Comparison of ENCODE assay signal across 8 cellular contexts in genomic region chr17:28335201-28335958, GRCh38. TPM values are rescaled to one million over a fixed set of nuclear protein-coding genes. Genes with fewer than 3 reads are reported as not detected.
DNase-seq lines count a peak whose midpoint lies in the region; ATAC-seq and TF ChIP-seq lines count a peak whose summit lies in the region.

Gene IFT20, minus strand, starts transcription at chr17:28335472. Its CDS starts 3,487 bp downstream, at chr17:28331985.
Gene TNFAIP1, plus strand, starts transcription at chr17:28335761. Its CDS starts 3,761 bp downstream, at chr17:28339522.

- intact Hi-C loops in mammary epithelial cell (cut with micrococcal nuclease): loop anchor here (1.0 to 10.0 kb wide), 7 partner anchors 22 to 441 kb away; partner anchors contain the start of genes LYRM9, NLK, POLDIP2 and SLC46A1

- H3K9ac ChIP-seq in mammary epithelial cell (ENCODE audit: insufficient read depth, low read length) (peak within 1 kb of the TSS; percentile 100), skeletal muscle tissue (ENCODE audit: low read depth in 1 of 3, low read length in 3 of 3) (peak within 1 kb of the TSS; percentile 90 to 94 (median 90))

- no peak for TF ChIP-seq CTCF in WERI-Rb-1 (IDR thresholded peaks at IDR 0.05; ENCODE audit: low read depth, low read length)
- no peak for TF ChIP-seq CTCF in mammary epithelial cell (conservative IDR thresholded peaks at IDR 0.05 in 1 of 2, IDR thresholded peaks at IDR 0.05 in 1 of 2; ENCODE audit: extremely low read depth in 1 of 2, insufficient read depth in 1 of 2, low read depth in 1 of 2, low read length in 2 of 2)

- H3K4me1 ChIP-seq in mammary epithelial cell (ENCODE audit: insufficient read depth, low read length) (peaks cover 42% of the 10 kb centered on the region), skeletal muscle tissue (ENCODE audit: control insufficient read depth in 3 of 3, insufficient read depth in 3 of 3, low read length in 3 of 3) (peaks cover 39 to 46% (median 40%) of the 10 kb centered on the region in 3 donors)

- H3K36me3 ChIP-seq in WERI-Rb-1: peaks cover 17% of the 10 kb centered on the region
- H3K36me3 ChIP-seq in mammary epithelial cell (ENCODE audit: insufficient read depth, low read length): no peaks in the 10 kb centered on the region
- peaks cover 26 to 28% (median 26%) of the 10 kb centered on the region in 3 donors for H3K36me3 ChIP-seq in skeletal muscle tissue (ENCODE audit: control insufficient read depth in 3 of 3, insufficient read depth in 3 of 3, low read length in 3 of 3)

- H3K27ac ChIP-seq in WERI-Rb-1 (peak within 1 kb of the TSS; percentile 62), mammary epithelial cell (ENCODE audit: insufficient read depth, low read depth, low read length) (peak within 1 kb of the TSS; percentile 98), skeletal muscle tissue (ENCODE audit: low read depth, low read length) (peak within 1 kb of the TSS; percentile 95)

- 2% methylated on average over 31 of the region's 62 CpGs for WGBS in mammary epithelial cell (ENCODE audit: low coverage, missing lambda C conversion rate)

- DNase-seq in ACHN (peak; percentile 100), NCI-H2227 (lab: John Stamatoyannopoulos, UW; ENCODE audit: unreplicated experiment) (peak; percentile 98), WERI-Rb-1 (peak; percentile 99), mammary epithelial cell (peak; percentile 100)

- H3K9me3 ChIP-seq in WERI-Rb-1 (ENCODE audit: severe bottlenecking) (no peaks in the 10 kb centered on the region), mammary epithelial cell (replicated peaks; ENCODE audit: insufficient read depth, low read length) (no peaks in the 10 kb centered on the region), iPS-18c (ENCODE audit: control insufficient read depth, insufficient read depth, low read length) (no peaks in the 10 kb centered on the region), skeletal muscle tissue (ENCODE audit: control insufficient read depth in 3 of 3, low read length in 3 of 3) (no peaks in the 10 kb centered on the region)

- CTCF ChIA-PET in mammary epithelial cell (lab: Charles Lee; ENCODE audit: low non-redundant PET): interaction anchor here (0.5 to 1.1 kb wide), 6 partner anchors 12 to 1409 kb away, joined by 3 to 6 read pairs (median 4); no protein-coding TSS in a partner anchor

- peak within 1 kb of the TSS; percentile 87 for H2AFZ ChIP-seq in mammary epithelial cell (ENCODE audit: low read depth, low read length)

- dilution Hi-C loops in mammary epithelial cell (cut with HindIII; ENCODE audit: low sequenced_read_pairs): no loop called here

- BruUV-seq in mammary epithelial cell (replicated peaks; lab: Mats Ljungman, UMichigan): no TSS peak

- in situ Hi-C loops in ACHN (cut with HindIII; ENCODE audit: low pct_ligation_motif_present, low pct_unique_long_range_greater_than_20kb, low sequenced_read_pairs) (no loop called here), mammary epithelial cell (cut with MboI; ENCODE audit: low sequenced_read_pairs in 2 of 2) (loop anchor here in 1 of 2 donors (25.0 kb wide), 2 partner anchors 152 to 448 kb away; partner anchors contain the start of gene LYRM9)

- H3K79me2 ChIP-seq in mammary epithelial cell (ENCODE audit: insufficient read depth, low read length): peaks cover 69% of the 10 kb centered on the region

- H3K4me3 ChIP-seq in WERI-Rb-1 (ENCODE audit: low read depth, low read length): peak within 1 kb of the TSS; percentile 73
- peak within 1 kb of the TSS; percentile 77 to 91 (median 89) for H3K4me3 ChIP-seq in mammary epithelial cell (replicated peaks in 1 of 3; ENCODE audit: insufficient read depth in 1 of 3, low read depth in 2 of 3, low read length in 3 of 3)
- H3K4me3 ChIP-seq in iPS-18c (ENCODE audit: insufficient read depth, low read depth, low read length): peak within 1 kb of the TSS; percentile 93
- peak within 1 kb of the TSS; percentile 90 to 96 (median 94) for H3K4me3 ChIP-seq in skeletal muscle tissue (ENCODE audit: low read length in 3 of 3)

- H4K20me1 ChIP-seq in mammary epithelial cell (ENCODE audit: insufficient read depth, low read length): no peaks in the 10 kb centered on the region

- peak; percentile 93 for ATAC-seq in GM18873 (IDR thresholded peaks at IDR 0.05; ENCODE audit: low FRiP score, unreplicated experiment)
- ATAC-seq in HG03139 (IDR thresholded peaks at IDR 0.05; ENCODE audit: unreplicated experiment): peak; percentile 92

- H3K4me2 ChIP-seq in mammary epithelial cell (ENCODE audit: insufficient read depth, low read depth, low read length): peak within 1 kb of the TSS; percentile 91

- no peaks in the 10 kb centered on the region for H3K27me3 ChIP-seq in WERI-Rb-1 (ENCODE audit: insufficient read depth, low read depth, severe bottlenecking)
- H3K27me3 ChIP-seq in mammary epithelial cell (ENCODE audit: insufficient read depth, low read length): no peaks in the 10 kb centered on the region
- H3K27me3 ChIP-seq in skeletal muscle tissue (ENCODE audit: control insufficient read depth in 3 of 3, insufficient read depth in 3 of 3, low read length in 3 of 3): no peaks in the 10 kb centered on the region

RNA-seq across cellular contexts. Expression of gene IFT20, which starts in this region (rescaled TPM):
- 10 to 100 TPM; 22.0 to 26.1 TPM for total RNA-seq in mammary epithelial cell
- 15.6 TPM for polyA plus RNA-seq in mammary epithelial cell
- polyA minus RNA-seq in mammary epithelial cell: not detected
- 19.8 TPM for total RNA-seq in skeletal muscle tissue

RNA-seq across cellular contexts. Expression of gene TNFAIP1, which starts in this region (rescaled TPM):
- total RNA-seq in mammary epithelial cell (100 to 1,000 TPM; 103 to 108 TPM), skeletal muscle tissue (18.8 TPM)
- 82.2 TPM for polyA plus RNA-seq in mammary epithelial cell
- 215 TPM for polyA minus RNA-seq in mammary epithelial cell

Comparison
In these comparisons a context has a peak if more than half of its experiments do, and no peak if none do; other contexts are left out.
1. Peak in every context shown above with its lines: DNase-seq, ATAC-seq, H3K4me3 ChIP-seq and H3K27ac ChIP-seq.